In genomic region chr21:40300300-40300699, GRCh38 we compare ENCODE assay signal across 24 cellular contexts.
"Had no signal": no experiment of that assay in that cellular context is flagged by ENCODE, and none has a peak within 500 bp of the region (broad histone marks: within the 10 kb centered on the region; RNA-seq: fewer than 3 reads in every experiment).

No MANE protein-coding gene starts in this region.

- H3K4me1 ChIP-seq: esophagus muscularis mucosa, gastrocnemius medialis, heart right ventricle, right atrium auricular region, sigmoid colon, testis, tibial nerve had no signal

- H3K36me3 Mint-ChIP-seq: naive thymus-derived CD8-positive, alpha-beta T cell; stimulated activated naive B cell treated with anti-CD40 and anti-IgM and Interleukin-4, amounts not matched to agents 10 μg/mL and 1 μg/mL and 100 μg/mL, for 72 hours had no signal

- H3K9me3 ChIP-seq: esophagus muscularis mucosa, gastrocnemius medialis, ovary, right atrium auricular region, sigmoid colon, testis had no signal

- H3K27ac Mint-ChIP-seq: naive thymus-derived CD8-positive, alpha-beta T cell; stimulated activated naive B cell treated with anti-CD40 and anti-IgM and Interleukin-4, amounts not matched to agents 10 μg/mL and 1 μg/mL and 100 μg/mL, for 72 hours had no signal

- H3K4me3 Mint-ChIP-seq: naive thymus-derived CD8-positive, alpha-beta T cell; neural crest cell; stimulated activated naive B cell treated with anti-CD40 and anti-IgM and Interleukin-4, amounts not matched to agents 10 μg/mL and 1 μg/mL and 100 μg/mL, for 72 hours; stimulated activated naive CD8-positive, alpha-beta T cell treated with anti-CD3 and anti-CD28 coated beads, Interleukin-15, amount 100 ng/mL, for 72 hours had no signal

- H3K27me3 ChIP-seq: dorsolateral prefrontal cortex, esophagus muscularis mucosa, gastrocnemius medialis, heart right ventricle, ovary, right atrium auricular region, sigmoid colon, testis, tibial nerve had no signal

- DNase-seq: cortex of kidney; dorsolateral prefrontal cortex; effector CD8-positive, alpha-beta T cell; gastrocnemius medialis; heart right ventricle; kidney; left cardiac atrium; mammary epithelial cell; mucosa of descending colon; naive thymus-derived CD8-positive, alpha-beta T cell; nucleus accumbens; ovary; sigmoid colon; stimulated activated CD4-positive, alpha-beta T cell treated with anti-CD3 and anti-CD28 coated beads, Interleukin-2, amount 100 ng/mL, for 24 hours; stimulated activated CD4-positive, alpha-beta T cell treated with anti-CD3 and anti-CD28 coated beads, Interleukin-4, amount 100 ng/mL, for 4 hours; stimulated activated naive B cell treated with anti-CD40 and anti-IgM and Interleukin-4, amounts not matched to agents 10 μg/mL and 1 μg/mL and 100 μg/mL, for 72 hours; stimulated activated naive CD8-positive, alpha-beta T cell treated with anti-CD3 and anti-CD28 coated beads, Interleukin-15, amount 100 ng/mL, for 72 hours; testis had no signal

- H3K4me1 Mint-ChIP-seq: naive thymus-derived CD8-positive, alpha-beta T cell; neural crest cell; stimulated activated naive B cell treated with anti-CD40 and anti-IgM and Interleukin-4, amounts not matched to agents 10 μg/mL and 1 μg/mL and 100 μg/mL, for 72 hours; stimulated activated naive CD8-positive, alpha-beta T cell treated with anti-CD3 and anti-CD28 coated beads, Interleukin-15, amount 100 ng/mL, for 72 hours had no signal

- H3K4me3 ChIP-seq: dorsolateral prefrontal cortex, esophagus muscularis mucosa, gastrocnemius medialis, heart right ventricle, mucosa of descending colon, ovary, right atrium auricular region, sigmoid colon, skin epidermis, testis, tibial nerve had no signal

- H3K27me3 Mint-ChIP-seq: naive thymus-derived CD8-positive, alpha-beta T cell; stimulated activated naive B cell treated with anti-CD40 and anti-IgM and Interleukin-4, amounts not matched to agents 10 μg/mL and 1 μg/mL and 100 μg/mL, for 72 hours; stimulated activated naive CD8-positive, alpha-beta T cell treated with anti-CD3 and anti-CD28 coated beads, Interleukin-15, amount 100 ng/mL, for 72 hours had no signal

- H3K36me3 ChIP-seq: esophagus muscularis mucosa, gastrocnemius medialis, heart right ventricle, ovary, right atrium auricular region, sigmoid colon, tibial nerve had no signal

- ATAC-seq: gastrocnemius medialis; heart right ventricle; left cardiac atrium; mucosa of descending colon; naive thymus-derived CD8-positive, alpha-beta T cell; stimulated activated naive B cell treated with anti-CD40 and anti-IgM and Interleukin-4, amounts not matched to agents 10 μg/mL and 1 μg/mL and 100 μg/mL, for 72 hours; stimulated activated naive CD8-positive, alpha-beta T cell treated with anti-CD3 and anti-CD28 coated beads, Interleukin-15, amount 100 ng/mL, for 72 hours had no signal

- H3K27ac ChIP-seq: dorsolateral prefrontal cortex, epithelial cell of prostate, esophagus muscularis mucosa, gastrocnemius medialis, heart right ventricle, ovary, right atrium auricular region, sigmoid colon, skin epidermis, testis, tibial nerve had no signal
